Comparison of ENCODE assay signal across 18 cellular contexts in the genomic region with DNA sequence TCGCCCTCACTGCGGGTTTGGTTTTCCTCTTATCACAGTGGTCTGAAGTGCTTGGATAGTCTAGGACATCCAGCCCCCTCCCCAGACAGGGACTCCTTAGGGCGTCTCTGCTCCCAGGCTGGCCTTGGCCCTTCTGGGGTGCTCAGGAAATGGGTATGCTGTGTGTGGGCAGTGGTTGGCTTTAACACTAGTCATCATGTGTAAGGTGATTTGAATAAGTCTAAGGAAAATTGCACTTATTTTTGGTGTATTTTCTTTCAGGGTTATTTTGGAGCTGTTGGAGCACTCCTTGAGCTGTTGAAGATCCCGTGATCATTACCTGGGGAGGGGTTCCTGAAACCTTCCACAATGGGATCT. TPM values are rescaled to one million over a fixed set of nuclear protein-coding genes. Genes with fewer than 3 reads are reported as not detected.
DNase-seq lines count a peak whose midpoint lies in the region; ATAC-seq and TF ChIP-seq lines count a peak whose summit lies in the region.
"Had no signal": no experiment of that assay in that cellular context is flagged by ENCODE, and none has a peak within 500 bp of the region (broad histone marks: within the 10 kb centered on the region; RNA-seq: fewer than 3 reads in every experiment).

No MANE protein-coding gene starts in this region.

- intact Hi-C loops in CD14-positive monocyte (cut with micrococcal nuclease) = loop anchor here (10.0 kb wide), 2 partner anchors 162 to 172 kb away; no protein-coding TSS in a partner anchor

- H3K27ac ChIP-seq in HEK293 (ENCODE audit: extremely low read depth, low read depth, low read length) = peak overlapping the region; percentile 20; the same call in 1 of the 2 replicates
- H3K27ac ChIP-seq: SJCRH30 had no signal

- no peak for ATAC-seq in central memory CD8-positive, alpha-beta T cell (replicated peaks; ENCODE audit: extremely low read depth, poor library complexity, severe bottlenecking)
- no peak for ATAC-seq in HG03378 (IDR thresholded peaks at IDR 0.05; ENCODE audit: unreplicated experiment)
- ATAC-seq in HG03039 (IDR thresholded peaks at IDR 0.05; ENCODE audit: unreplicated experiment) = no peak
- ATAC-seq: left colon had no signal

- peaks cover 0 to 3% (median 0%) of the 10 kb centered on the region in 3 donors for H3K27me3 Mint-ChIP-seq in CD14-positive monocyte (ENCODE audit: low read depth in 3 of 3)
- H3K27me3 Mint-ChIP-seq in central memory CD8-positive, alpha-beta T cell = no peaks in the 10 kb centered on the region
- H3K27me3 Mint-ChIP-seq in nephron progenitor cell (ENCODE audit: low read depth, poor library complexity) = no peaks in the 10 kb centered on the region

- POLR2A ChIA-PET in HEK293 (lab: Yijun Ruan, JAX) = interaction anchor here (0.6 kb wide), 1 partner anchor 33 kb away, joined by 3 read pairs; no protein-coding TSS in a partner anchor

- H3K4me1 Mint-ChIP-seq in CD14-positive monocyte = peaks cover 59% of the 10 kb centered on the region
- peaks cover 57% of the 10 kb centered on the region for H3K4me1 Mint-ChIP-seq in central memory CD8-positive, alpha-beta T cell
- H3K4me1 Mint-ChIP-seq in nephron progenitor cell = peaks cover 29% of the 10 kb centered on the region

- CTCF ChIA-PET in HEK293 (lab: Yijun Ruan, JAX) = interaction anchor here (0.6 to 1.1 kb wide), 3 partner anchors 12 to 149 kb away, joined by 4 to 5 read pairs (median 5); no protein-coding TSS in a partner anchor

- no peaks in the 10 kb centered on the region for H3K4me1 ChIP-seq in HEK293 (ENCODE audit: control insufficient read depth, insufficient read depth, low read length)
- H3K4me1 ChIP-seq: BE2C, breast epithelium had no signal

- no peak overlapping the region for H3K4me3 Mint-ChIP-seq in CD14-positive monocyte
- H3K4me3 Mint-ChIP-seq in central memory CD8-positive, alpha-beta T cell = no peak overlapping the region
- H3K4me3 Mint-ChIP-seq in nephron progenitor cell = no peak overlapping the region

- H3K27ac Mint-ChIP-seq in CD14-positive monocyte (peak overlapping the region; percentile 32 to 87 (median 65)), nephron progenitor cell (peak overlapping the region; percentile 89)
- H3K27ac Mint-ChIP-seq in central memory CD8-positive, alpha-beta T cell (ENCODE audit: low read depth) = peak overlapping the region; percentile 63

- TF ChIP-seq CTCF in CD14-positive monocyte (IDR thresholded peaks at IDR 0.05) (no peak), HEK293 (tag by site-specific recombination; IDR thresholded peaks at IDR 0.05) (no peak), nephron progenitor cell (IDR thresholded peaks at IDR 0.05) (no peak)

- peaks cover 53 to 77% of the 10 kb centered on the region in 2 experiments for H3K36me3 ChIP-seq in HEK293 (ENCODE audit: control insufficient read depth in 2 of 2, insufficient read depth in 1 of 2, low read length in 2 of 2)
- H3K36me3 ChIP-seq: breast epithelium had no signal

- no peak overlapping the region for H3K4me3 ChIP-seq in HEK293 (ENCODE audit: low read depth, low read length)
- H3K4me3 ChIP-seq: breast epithelium, SJCRH30 had no signal

- no peak for DNase-seq in CD14-positive monocyte (ENCODE audit: low spot score)
- no peak for DNase-seq in central memory CD8-positive, alpha-beta T cell (ENCODE audit: low spot score in 2 of 2)
- no peak for DNase-seq in nephron progenitor cell
- no peak for DNase-seq in AML-193 (lab: John Stamatoyannopoulos, UW)
- DNase-seq in RPMI8226 = no peak
- DNase-seq: activated CD4-positive, alpha-beta T cell treated with anti-CD3 and anti-CD28 coated beads, Interleukin-2, amount 50 U/mL, for 4 hours; activated gamma-delta T cell treated with Interleukin-2 at 50 U/mL for 16 hours; BE2C; DMS79 treated with DMSO at 0.1 percent for 48 hours; effector memory CD4-positive, alpha-beta T cell; left colon; NCI-H1436; NCI-H2227 treated with DMSO at 0.1 percent for 48 hours; SJCRH30 had no signal

- H3K9me3 Mint-ChIP-seq in CD14-positive monocyte = no peaks in the 10 kb centered on the region
- no peaks in the 10 kb centered on the region for H3K9me3 Mint-ChIP-seq in central memory CD8-positive, alpha-beta T cell
- no peaks in the 10 kb centered on the region for H3K9me3 Mint-ChIP-seq in nephron progenitor cell

- H3K36me3 Mint-ChIP-seq in CD14-positive monocyte (peaks cover 65 to 78% of the 10 kb centered on the region in 2 donors), nephron progenitor cell (ENCODE audit: low read depth) (peaks cover 58% of the 10 kb centered on the region)
- H3K36me3 Mint-ChIP-seq in central memory CD8-positive, alpha-beta T cell (ENCODE audit: insufficient read depth) = peaks cover 56% of the 10 kb centered on the region

- H3K9me3 ChIP-seq in HEK293 (ENCODE audit: control insufficient read depth, insufficient read depth, low read depth, low read length) = no peaks in the 10 kb centered on the region
- H3K9me3 ChIP-seq: BE2C, breast epithelium, SJCRH30 had no signal

TF ChIP-seq in HEK293, 187 proteins besides CTCF, POLR2A, EP300 and RAD21:
- TF ChIP-seq ZNF621 (tag by site-specific recombination; IDR thresholded peaks at IDR 0.05) (no peak), ZNF175 (tag by site-specific recombination; IDR thresholded peaks at IDR 0.05) (no peak), ZNF391 (tag by site-specific recombination; IDR thresholded peaks at IDR 0.05; ENCODE audit: borderline replicate concordance, low read depth) (no peak), ZFP69B (tag by site-specific recombination; IDR thresholded peaks at IDR 0.05) (no peak), MYNN (tag by site-specific recombination; IDR thresholded peaks at IDR 0.05; ENCODE audit: borderline replicate concordance) (no peak), ZNF48 (tag by site-specific recombination; IDR thresholded peaks at IDR 0.05) (no peak), ZIC2 (tag by site-specific recombination; IDR thresholded peaks at IDR 0.05) (no peak), ZNF114 (tag by site-specific recombination; IDR thresholded peaks at IDR 0.05) (no peak), ZNF473 (tag by site-specific recombination; IDR thresholded peaks at IDR 0.05) (no peak)
- TF ChIP-seq, protein P1, sequence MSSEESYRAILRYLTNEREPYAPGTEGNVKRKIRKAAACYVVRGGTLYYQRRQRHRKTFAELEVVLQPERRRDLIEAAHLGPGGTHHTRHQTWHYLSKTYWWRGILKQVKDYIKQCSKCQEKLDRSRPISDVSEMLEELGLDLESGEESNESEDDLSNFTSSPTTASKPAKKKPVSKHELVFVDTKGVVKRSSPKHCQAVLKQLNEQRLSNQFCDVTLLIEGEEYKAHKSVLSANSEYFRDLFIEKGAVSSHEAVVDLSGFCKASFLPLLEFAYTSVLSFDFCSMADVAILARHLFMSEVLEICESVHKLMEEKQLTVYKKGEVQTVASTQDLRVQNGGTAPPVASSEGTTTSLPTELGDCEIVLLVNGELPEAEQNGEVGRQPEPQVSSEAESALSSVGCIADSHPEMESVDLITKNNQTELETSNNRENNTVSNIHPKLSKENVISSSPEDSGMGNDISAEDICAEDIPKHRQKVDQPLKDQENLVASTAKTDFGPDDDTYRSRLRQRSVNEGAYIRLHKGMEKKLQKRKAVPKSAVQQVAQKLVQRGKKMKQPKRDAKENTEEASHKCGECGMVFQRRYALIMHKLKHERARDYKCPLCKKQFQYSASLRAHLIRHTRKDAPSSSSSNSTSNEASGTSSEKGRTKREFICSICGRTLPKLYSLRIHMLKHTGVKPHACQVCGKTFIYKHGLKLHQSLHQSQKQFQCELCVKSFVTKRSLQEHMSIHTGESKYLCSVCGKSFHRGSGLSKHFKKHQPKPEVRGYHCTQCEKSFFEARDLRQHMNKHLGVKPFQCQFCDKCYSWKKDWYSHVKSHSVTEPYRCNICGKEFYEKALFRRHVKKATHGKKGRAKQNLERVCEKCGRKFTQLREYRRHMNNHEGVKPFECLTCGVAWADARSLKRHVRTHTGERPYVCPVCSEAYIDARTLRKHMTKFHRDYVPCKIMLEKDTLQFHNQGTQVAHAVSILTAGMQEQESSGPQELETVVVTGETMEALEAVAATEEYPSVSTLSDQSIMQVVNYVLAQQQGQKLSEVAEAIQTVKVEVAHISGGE (tag by site-specific recombination; conservative IDR thresholded peaks at IDR 0.05; ENCODE audit: low read depth) = no peak

RNA-seq across cellular contexts. Expression of gene PANK2, which starts 33.8 kb away (rescaled TPM):
- 10 to 100 TPM; 48.0 to 65.7 TPM for polyA plus RNA-seq in CD14-positive monocyte
